Comparison of ENCODE assay signal across 11 cellular contexts in genomic region chr17:8377422-8377821, GRCh38. TPM values are rescaled to one million over a fixed set of nuclear protein-coding genes. Genes with fewer than 3 reads are reported as not detected.
DNase-seq lines count a peak whose midpoint lies in the region; TF ChIP-seq lines count a peak whose summit lies in the region.
"Had no signal": no experiment of that assay in that cellular context is flagged by ENCODE, and none has a peak within 500 bp of the region (broad histone marks: within the 10 kb centered on the region; RNA-seq: fewer than 3 reads in every experiment).

No MANE protein-coding gene starts in this region.

- H3K9me3 ChIP-seq in GM23248 (ENCODE audit: low read depth), result no peaks in the 10 kb centered on the region
- H3K9me3 ChIP-seq: right lobe of liver had no signal

- H3K4me1 Mint-ChIP-seq in activated T-helper 1 cell treated with anti-CD3 and anti-CD28 coated beads, Interleukin-12 subunit alpha, Interleukin-12 subunit beta, Interleukin-2, Interleukin-4 antibody, amounts not matched to agents 30 ng/mL and 10 ng/mL and 1 ng/mL, durations not matched to agents 14 hours and 24 hours and 36 hours (ENCODE audit: low read depth), result peaks cover 57% of the 10 kb centered on the region
- peaks cover 35% of the 10 kb centered on the region for H3K4me1 Mint-ChIP-seq in mesothelial cell of epicardium

- in situ Hi-C loops in GM23248 (cut with MboI), result no loop called here

- no peak for TF ChIP-seq CTCF in mesothelial cell of epicardium (IDR thresholded peaks at IDR 0.05; ENCODE audit: unreplicated experiment)

- peaks cover 26% of the 10 kb centered on the region for H3K4me1 ChIP-seq in ACC112 (ENCODE audit: control insufficient read depth, insufficient read depth, low read length, unreplicated experiment)
- peaks cover 33% of the 10 kb centered on the region for H3K4me1 ChIP-seq in GM23248 (ENCODE audit: insufficient read depth)

- no peak overlapping the region for H3K4me3 ChIP-seq in ACC112 (ENCODE audit: low read depth, low read length)
- no peak overlapping the region for H3K4me3 ChIP-seq in GM23248

- H3K36me3 ChIP-seq in ACC112 (ENCODE audit: insufficient read depth, low read length) (peaks cover 32% of the 10 kb centered on the region), GM23248 (ENCODE audit: low read depth) (peaks cover 52% of the 10 kb centered on the region)

- H3K4me2 ChIP-seq in GM23248 (ENCODE audit: unreplicated experiment), result no peak overlapping the region

- peaks cover 39% of the 10 kb centered on the region for H3K79me2 ChIP-seq in ACC112 (ENCODE audit: control insufficient read depth, insufficient read depth, low read length, unreplicated experiment)
- peaks cover 45% of the 10 kb centered on the region for H3K79me2 ChIP-seq in GM23248 (ENCODE audit: insufficient read depth)

- DNase-seq in GM23248 (no peak), mesothelial cell of epicardium (ENCODE audit: low spot score in 2 of 2, unreplicated experiment in 2 of 2) (no peak), mesenteric fat pad (ENCODE audit: low spot score) (no peak), NCI-H524 treated with DMSO at 0.1 percent for 48 hours (lab: John Stamatoyannopoulos, UW) (no peak), hypothalamus (lab: John Stamatoyannopoulos, UW) (no peak), GF-D8 (lab: John Stamatoyannopoulos, UW) (no peak)
- DNase-seq in activated T-helper 1 cell treated with anti-CD3 and anti-CD28 coated beads, Interleukin-12 subunit alpha, Interleukin-12 subunit beta, Interleukin-2, Interleukin-4 antibody, amounts not matched to agents 30 ng/mL and 10 ng/mL and 1 ng/mL, durations not matched to agents 14 hours and 24 hours and 36 hours (ENCODE audit: low spot score), result no peak
- DNase-seq: right lobe of liver, RPMI8226 had no signal

- no peaks in the 10 kb centered on the region for H3K9me3 Mint-ChIP-seq in activated T-helper 1 cell treated with anti-CD3 and anti-CD28 coated beads, Interleukin-12 subunit alpha, Interleukin-12 subunit beta, Interleukin-2, Interleukin-4 antibody, amounts not matched to agents 30 ng/mL and 10 ng/mL and 1 ng/mL, durations not matched to agents 14 hours and 24 hours and 36 hours
- no peaks in the 10 kb centered on the region for H3K9me3 Mint-ChIP-seq in mesothelial cell of epicardium

- H3K27ac Mint-ChIP-seq in activated T-helper 1 cell treated with anti-CD3 and anti-CD28 coated beads, Interleukin-12 subunit alpha, Interleukin-12 subunit beta, Interleukin-2, Interleukin-4 antibody, amounts not matched to agents 30 ng/mL and 10 ng/mL and 1 ng/mL, durations not matched to agents 14 hours and 24 hours and 36 hours, result peak overlapping the region; percentile 35
- H3K27ac Mint-ChIP-seq in mesothelial cell of epicardium, result peak overlapping the region; percentile 97

- H3F3A ChIP-seq in GM23248 (ENCODE audit: insufficient read depth), result peaks cover 57% of the 10 kb centered on the region

- H2AFZ ChIP-seq in ACC112 (ENCODE audit: low read length, unreplicated experiment) (no peak overlapping the region), GM23248 (no peak overlapping the region)

- no peaks in the 10 kb centered on the region for H3K27me3 Mint-ChIP-seq in activated T-helper 1 cell treated with anti-CD3 and anti-CD28 coated beads, Interleukin-12 subunit alpha, Interleukin-12 subunit beta, Interleukin-2, Interleukin-4 antibody, amounts not matched to agents 30 ng/mL and 10 ng/mL and 1 ng/mL, durations not matched to agents 14 hours and 24 hours and 36 hours (ENCODE audit: insufficient read depth)
- no peaks in the 10 kb centered on the region for H3K27me3 Mint-ChIP-seq in mesothelial cell of epicardium (ENCODE audit: low read depth)

- H3K27ac ChIP-seq in ACC112 (ENCODE audit: low read depth, low read length) (peak overlapping the region; percentile 56; the same call in 1 of the 2 replicates), GM23248 (peak overlapping the region; percentile 70)

- peaks cover 8% of the 10 kb centered on the region; the same call in 1 of the 2 replicates for H4K20me1 ChIP-seq in GM23248 (ENCODE audit: insufficient read depth)

- H3K9me2 ChIP-seq in GM23248 (ENCODE audit: insufficient read depth), result no peaks in the 10 kb centered on the region

- WGBS in GM23248 (ENCODE audit: low coverage in 1 of 2, low lambda C conversion rate in 2 of 2, missing lambda C conversion rate in 2 of 2), 2 experiments, result 83 to 91% methylated on average over 4 of the region's 4 CpGs

- H3K9ac ChIP-seq in GM23248, result no peak overlapping the region

- H3K36me3 Mint-ChIP-seq in activated T-helper 1 cell treated with anti-CD3 and anti-CD28 coated beads, Interleukin-12 subunit alpha, Interleukin-12 subunit beta, Interleukin-2, Interleukin-4 antibody, amounts not matched to agents 30 ng/mL and 10 ng/mL and 1 ng/mL, durations not matched to agents 14 hours and 24 hours and 36 hours (ENCODE audit: low read depth), result peaks cover 54% of the 10 kb centered on the region
- H3K36me3 Mint-ChIP-seq in mesothelial cell of epicardium, result peaks cover 27% of the 10 kb centered on the region

- H3K4me3 Mint-ChIP-seq in activated T-helper 1 cell treated with anti-CD3 and anti-CD28 coated beads, Interleukin-12 subunit alpha, Interleukin-12 subunit beta, Interleukin-2, Interleukin-4 antibody, amounts not matched to agents 30 ng/mL and 10 ng/mL and 1 ng/mL, durations not matched to agents 14 hours and 24 hours and 36 hours, result peak overlapping the region; percentile 86
- peak overlapping the region; percentile 35 for H3K4me3 Mint-ChIP-seq in mesothelial cell of epicardium

- H3K27me3 ChIP-seq in ACC112 (ENCODE audit: insufficient read depth, low read length) (no peaks in the 10 kb centered on the region), GM23248 (replicated peaks; ENCODE audit: insufficient read depth) (no peaks in the 10 kb centered on the region)
- H3K27me3 ChIP-seq: right lobe of liver had no signal

- intact Hi-C loops in activated T-helper 1 cell treated with anti-CD3 and anti-CD28 coated beads, Interleukin-12 subunit alpha, Interleukin-12 subunit beta, Interleukin-2, Interleukin-4 antibody, amounts not matched to agents 30 ng/mL and 10 ng/mL and 1 ng/mL, durations not matched to agents 14 hours and 24 hours and 36 hours (cut with micrococcal nuclease), result loop anchor here (10.0 kb wide), 1 partner anchor 153 kb away; no protein-coding TSS in a partner anchor

RNA-seq across cellular contexts. Expression of gene RPL26, which starts 5.6 kb away (rescaled TPM):
- total RNA-seq in GM23248 (2014; rRNA removed; shearing (Covaris generic)), result 2,122 and 2,233 TPM in 2 replicates
- 497 and 522 TPM in 2 replicates for polyA plus RNA-seq in GM23248 (2016; fragmentation: Nextera tagmentation; extraction: Ambion mirVana)
- 2,163 and 2,185 TPM in 2 replicates for total RNA-seq in activated T-helper 1 cell treated with anti-CD3 and anti-CD28 coated beads, Interleukin-12 subunit alpha, Interleukin-12 subunit beta, Interleukin-2, Interleukin-4 antibody, amounts not matched to agents 30 ng/mL and 10 ng/mL and 1 ng/mL, durations not matched to agents 14 hours and 24 hours and 36 hours
- total RNA-seq in mesothelial cell of epicardium (1,879 to 1,981 TPM (median 1,947 TPM) in 3 replicates), mesenteric fat pad (1,206 TPM)

RNA-seq across cellular contexts. Expression of gene RNF222, which starts 20.2 kb away (rescaled TPM):
- total RNA-seq in GM23248 (2014; rRNA removed; shearing (Covaris generic)), result not detected in 2 replicates
- polyA plus RNA-seq in GM23248 (2016; fragmentation: Nextera tagmentation; extraction: Ambion mirVana), result not detected in 2 replicates
- total RNA-seq in activated T-helper 1 cell treated with anti-CD3 and anti-CD28 coated beads, Interleukin-12 subunit alpha, Interleukin-12 subunit beta, Interleukin-2, Interleukin-4 antibody, amounts not matched to agents 30 ng/mL and 10 ng/mL and 1 ng/mL, durations not matched to agents 14 hours and 24 hours and 36 hours, result not detected in 2 replicates
- not detected in 3 replicates for total RNA-seq in mesothelial cell of epicardium
- not detected for total RNA-seq in mesenteric fat pad
- total RNA-seq: fibroblast of lung, right lobe of liver had no signal
- polyA plus RNA-seq: fibroblast of lung had no signal

RNA-seq across cellular contexts. Expression of gene ODF4, which starts 37.8 kb away (rescaled TPM):
- not detected in 2 replicates for total RNA-seq in GM23248 (2014; rRNA removed; shearing (Covaris generic))
- not detected in 2 replicates for polyA plus RNA-seq in GM23248 (2016; fragmentation: Nextera tagmentation; extraction: Ambion mirVana)
- total RNA-seq in activated T-helper 1 cell treated with anti-CD3 and anti-CD28 coated beads, Interleukin-12 subunit alpha, Interleukin-12 subunit beta, Interleukin-2, Interleukin-4 antibody, amounts not matched to agents 30 ng/mL and 10 ng/mL and 1 ng/mL, durations not matched to agents 14 hours and 24 hours and 36 hours, result not detected in 2 replicates
- not detected in 3 replicates for total RNA-seq in mesothelial cell of epicardium
- not detected for total RNA-seq in mesenteric fat pad
- total RNA-seq: fibroblast of lung, right lobe of liver had no signal
- polyA plus RNA-seq: fibroblast of lung had no signal

RNA-seq across cellular contexts. Expression of gene NDEL1, which starts 58.3 kb away (rescaled TPM):
- total RNA-seq in GM23248 (2014; rRNA removed; shearing (Covaris generic)), result 74.9 and 76.4 TPM in 2 replicates
- 105 and 111 TPM in 2 replicates for polyA plus RNA-seq in GM23248 (2016; fragmentation: Nextera tagmentation; extraction: Ambion mirVana)
- 72.4 and 75.4 TPM in 2 replicates for total RNA-seq in activated T-helper 1 cell treated with anti-CD3 and anti-CD28 coated beads, Interleukin-12 subunit alpha, Interleukin-12 subunit beta, Interleukin-2, Interleukin-4 antibody, amounts not matched to agents 30 ng/mL and 10 ng/mL and 1 ng/mL, durations not matched to agents 14 hours and 24 hours and 36 hours
- total RNA-seq in mesothelial cell of epicardium, result 60.2 to 63.3 TPM (median 61.2 TPM) in 3 replicates
- total RNA-seq in mesenteric fat pad, result 112 TPM
